In the genomic region with DNA sequence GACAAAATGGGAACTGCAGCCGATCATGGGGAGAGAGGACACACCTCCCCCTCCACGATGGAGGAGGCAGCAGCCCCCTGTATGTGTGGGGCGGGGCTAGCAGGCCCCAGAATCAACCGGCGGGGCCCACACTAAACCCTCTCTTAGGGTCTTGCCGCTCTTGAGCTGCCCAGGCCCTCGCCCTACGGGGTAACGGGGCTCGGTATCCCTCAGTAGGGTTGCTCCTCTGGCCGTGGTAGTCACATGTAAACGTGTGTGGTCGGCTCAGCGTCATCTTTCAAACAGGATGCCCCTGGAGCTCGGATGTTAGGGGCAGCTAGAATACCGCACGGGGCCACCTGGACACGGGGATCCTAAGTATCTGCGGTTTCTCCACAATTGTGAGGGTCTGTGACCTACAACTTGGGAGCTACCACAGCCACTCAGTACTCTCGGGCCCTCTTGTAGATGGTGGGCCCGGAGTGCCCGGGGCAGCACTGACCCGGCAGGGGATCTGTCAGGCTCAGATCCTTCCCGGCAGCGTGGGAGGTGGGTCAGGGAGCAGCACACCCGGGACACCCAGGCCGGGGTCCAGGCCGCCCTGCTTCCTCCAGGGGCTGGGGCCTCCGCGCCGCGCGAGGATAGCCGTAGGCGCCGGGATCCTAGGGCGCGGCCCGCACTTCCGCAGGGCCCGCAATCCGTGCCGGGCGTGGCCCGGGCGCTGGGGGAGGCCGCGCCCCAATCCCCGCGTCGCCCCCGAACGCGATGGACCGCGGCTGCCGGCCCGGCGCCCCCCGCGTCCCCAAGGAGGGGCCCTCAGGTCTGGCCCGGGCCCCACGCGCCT, we compare ENCODE assay signal across 8 cellular contexts. TPM values are rescaled to one million over a fixed set of nuclear protein-coding genes. Genes with fewer than 3 reads are reported as not detected.
DNase-seq lines count a peak whose midpoint lies in the region; ATAC-seq and TF ChIP-seq lines count a peak whose summit lies in the region.

No MANE protein-coding gene starts in this region.

- H3K9me3 ChIP-seq in lower lobe of right lung, result no peaks in the 10 kb centered on the region

- peak; percentile 23 for DNase-seq in NCI-H510A treated with DMSO at 0.1 percent for 48 hours (lab: John Stamatoyannopoulos, UW)
- DNase-seq in NCI-H510A (lab: John Stamatoyannopoulos, UW), result no peak
- peak; percentile 59 for DNase-seq in SW480 (ENCODE audit: low spot score)
- peak; percentile 78 for DNase-seq in lower lobe of right lung
- DNase-seq in substantia nigra (lab: John Stamatoyannopoulos, UW), result peak in 3 of 49 donors; percentile 15 to 61 (median 29)
- no peak for DNase-seq in pons (ENCODE audit: low spot score)

- peak; percentile 10 for ATAC-seq in HG03066 (IDR thresholded peaks at IDR 0.05; ENCODE audit: low read depth, unreplicated experiment)
- ATAC-seq in lower lobe of right lung, result peak; percentile 20 to 31

- peak overlapping the region; percentile 72 for H3K4me3 ChIP-seq in lower lobe of right lung

- H3K27me3 ChIP-seq in lower lobe of right lung (ENCODE audit: low read depth), result no peaks in the 10 kb centered on the region

- TF ChIP-seq CTCF in lower lobe of right lung (IDR thresholded peaks at IDR 0.05), result no peak

- peaks cover 63% of the 10 kb centered on the region for H3K4me1 ChIP-seq in lower lobe of right lung

- H3K36me3 ChIP-seq in lower lobe of right lung, result peaks cover 44% of the 10 kb centered on the region

- H3K27ac ChIP-seq in cingulate gyrus (ENCODE audit: low read depth, low read length) (peak overlapping the region; percentile 54), lower lobe of right lung (peak overlapping the region; percentile 97), substantia nigra (ENCODE audit: low read depth, low read length, poor library complexity, severe bottlenecking) (peak overlapping the region; percentile 77)

- intact Hi-C loops in lower lobe of right lung (cut with DNase I), result no loop called here

RNA-seq across cellular contexts. Expression of a gene that starts 0.8 kb away (rescaled TPM):
- total RNA-seq in lower lobe of right lung, result 331 TPM

RNA-seq across cellular contexts. Expression of a gene that starts 10.0 kb away (rescaled TPM):
- 432 TPM for total RNA-seq in lower lobe of right lung

RNA-seq across cellular contexts. Expression of a gene that starts 21.0 kb away (rescaled TPM):
- total RNA-seq in lower lobe of right lung, result 42.7 TPM

RNA-seq across cellular contexts. Expression of a gene that starts 21.2 kb away (rescaled TPM):
- total RNA-seq in lower lobe of right lung, result 81.9 TPM

RNA-seq across cellular contexts. Expression of a gene that starts 31.7 kb away (rescaled TPM):
- 0.71 TPM for total RNA-seq in lower lobe of right lung

Comparison
In these comparisons a context has a peak if more than half of its experiments do, and no peak if none do; other contexts are left out.
1. DNase-seq: peak in NCI-H510A treated with DMSO at 0.1 percent for 48 hours (single experiment), SW480 (single experiment) and lower lobe of right lung (single experiment); none in NCI-H510A (single experiment) and pons (single experiment).
2. Peak in every context shown above with its lines, with median percentiles within 50 percentile points of each other: H3K27ac ChIP-seq.